20 cellular contexts compared by ENCODE assay signal in the genomic region with DNA sequence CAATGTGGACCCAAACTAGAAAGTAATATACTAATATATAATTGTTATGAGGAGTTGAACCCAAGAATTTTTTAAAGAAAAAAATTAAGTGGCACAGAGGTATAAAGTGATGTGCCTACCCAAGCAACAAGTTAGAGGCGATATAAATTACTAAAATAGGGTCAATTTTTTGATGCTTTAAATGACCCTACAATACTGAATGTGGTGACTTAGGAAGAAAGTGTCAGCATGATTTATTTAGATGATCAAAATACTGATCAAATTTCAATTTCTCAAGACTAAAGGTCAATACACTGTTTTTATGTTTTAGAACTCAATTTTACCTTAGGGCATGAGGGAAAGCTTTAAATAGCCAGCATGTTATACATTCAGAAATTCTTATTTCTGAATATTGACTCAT.
"Had no signal": no experiment of that assay in that cellular context is flagged by ENCODE, and none has a peak within 500 bp of the region (broad histone marks: within the 10 kb centered on the region; RNA-seq: fewer than 3 reads in every experiment).

No MANE protein-coding gene starts in this region.

- H3K27ac ChIP-seq: esophagus squamous epithelium, lower lobe of right lung, prostate gland, right atrium auricular region, sigmoid colon, testis, tibial artery had no signal

- DNase-seq: cortex of kidney; effector memory CD8-positive, alpha-beta T cell; erythroblast; esophagus squamous epithelium; left ventricle myocardium superior; lower lobe of right lung; naive thymus-derived CD8-positive, alpha-beta T cell; nephron progenitor cell; nucleus accumbens; sigmoid colon; stimulated activated CD4-positive, alpha-beta T cell treated with anti-CD3 and anti-CD28 coated beads, Interleukin-2, amount 100 ng/mL, for 24 hours; stimulated activated CD4-positive, alpha-beta T cell treated with anti-CD3 and anti-CD28 coated beads, Interleukin-4, amount 100 ng/mL, for 24 hours; stimulated activated naive CD8-positive, alpha-beta T cell treated with anti-CD3 and anti-CD28 coated beads, Interleukin-15, Interleukin-2, amounts not matched to agents 100 U/mL and 50 U/mL, for 24 hours; substantia nigra; testis; tibial artery had no signal

- H3K36me3 Mint-ChIP-seq: type B pancreatic cell had no signal

- H3K36me3 ChIP-seq: esophagus squamous epithelium, lower lobe of right lung, prostate gland, right atrium auricular region, sigmoid colon, tibial artery had no signal

- ATAC-seq: effector memory CD8-positive, alpha-beta T cell; left ventricle myocardium superior; lower lobe of right lung; naive thymus-derived CD8-positive, alpha-beta T cell; stimulated activated memory B cell treated with anti-CD40 and anti-IgM and Interleukin-4, amounts not matched to agents 10 μg/mL and 1 μg/mL and 100 μg/mL, for 72 hours; stimulated activated naive CD8-positive, alpha-beta T cell treated with anti-CD3 and anti-CD28 coated beads, Interleukin-15, Interleukin-2, amounts not matched to agents 100 U/mL and 50 U/mL, for 24 hours had no signal

- H3K27me3 ChIP-seq: esophagus squamous epithelium, right atrium auricular region, sigmoid colon, testis, tibial artery had no signal

- H3K4me3 Mint-ChIP-seq: nephron progenitor cell; stimulated activated memory B cell treated with anti-CD40 and anti-IgM and Interleukin-4, amounts not matched to agents 10 μg/mL and 1 μg/mL and 100 μg/mL, for 72 hours; type B pancreatic cell had no signal

- H3K4me3 ChIP-seq: esophagus squamous epithelium, lower lobe of right lung, prostate gland, right atrium auricular region, sigmoid colon, testis, tibial artery had no signal

- H3K27me3 Mint-ChIP-seq: effector memory CD8-positive, alpha-beta T cell; naive thymus-derived CD8-positive, alpha-beta T cell; stimulated activated memory B cell treated with anti-CD40 and anti-IgM and Interleukin-4, amounts not matched to agents 10 μg/mL and 1 μg/mL and 100 μg/mL, for 72 hours; type B pancreatic cell had no signal

- H3K27ac Mint-ChIP-seq: nephron progenitor cell, type B pancreatic cell had no signal

- H3K9me3 Mint-ChIP-seq: effector memory CD8-positive, alpha-beta T cell; naive thymus-derived CD8-positive, alpha-beta T cell; nephron progenitor cell; stimulated activated memory B cell treated with anti-CD40 and anti-IgM and Interleukin-4, amounts not matched to agents 10 μg/mL and 1 μg/mL and 100 μg/mL, for 72 hours; type B pancreatic cell had no signal

- H3K4me1 ChIP-seq: prostate gland had no signal

- H3K9me3 ChIP-seq: esophagus squamous epithelium, lower lobe of right lung, prostate gland, right atrium auricular region, sigmoid colon, testis, tibial artery had no signal
